1 cellular context compared by ENCODE assay signal in genomic region chr9:6676254-6676928, GRCh38.
TF ChIP-seq lines count a peak whose summit lies in the region.

No MANE protein-coding gene starts in this region.

TF ChIP-seq in GM12878, 131 proteins besides CTCF, POLR2A, EP300 and RAD21 (continued from another document and continues in another):
- TF ChIP-seq USF1 (IDR thresholded peaks at IDR 0.05; ENCODE audit: borderline replicate concordance, extremely low read length, insufficient read depth, low read depth, low read length) (no peak), CEBPB (IDR thresholded peaks at IDR 0.05; ENCODE audit: borderline replicate concordance in 1 of 2, low read depth in 2 of 2, low read length in 2 of 2) (no peak), STAT3 (IDR thresholded peaks at IDR 0.05; ENCODE audit: low read depth, low read length) (no peak), MTA2 (IDR thresholded peaks at IDR 0.05; ENCODE audit: low read depth) (peak; percentile 91), ZNF622 (IDR thresholded peaks at IDR 0.05) (no peak), SMARCA5 (IDR thresholded peaks at IDR 0.05) (peak; percentile 95), RB1 (IDR thresholded peaks at IDR 0.05; ENCODE audit: borderline replicate concordance) (no peak), FOXK2 (IDR thresholded peaks at IDR 0.05) (no peak), NBN (IDR thresholded peaks at IDR 0.05) (peak; percentile 59; the same call in 1 of the 2 replicates), HSF1 (IDR thresholded peaks at IDR 0.05; ENCODE audit: low read depth, low read length) (no peak), E2F4 (IDR thresholded peaks at IDR 0.05; ENCODE audit: low read depth, low read length) (no peak), PAX5 (IDR thresholded peaks at IDR 0.05; ENCODE audit: borderline replicate concordance, low read depth, low read length) (no peak), IRF3 (IDR thresholded peaks at IDR 0.05) (no peak), IKZF2 (IDR thresholded peaks at IDR 0.05) (peak; percentile 76 to 82; a peak in 3 of 4 replicates), RAD51 (IDR thresholded peaks at IDR 0.05) (no peak; the same call in 1 of the 2 replicates), SKIL (IDR thresholded peaks at IDR 0.05; ENCODE audit: low read depth, poor library complexity, severe bottlenecking) (no peak), ATF2 (IDR thresholded peaks at IDR 0.05; ENCODE audit: low read length) (no peak), ZNF274 (IDR thresholded peaks at IDR 0.05; ENCODE audit: insufficient read depth, insufficient read length) (no peak), NRF1 (conservative IDR thresholded peaks at IDR 0.05; ENCODE audit: low read depth, low read length) (no peak), ZZZ3 (IDR thresholded peaks at IDR 0.05; ENCODE audit: control insufficient read depth, insufficient read length, low read depth) (no peak), BHLHE40 (IDR thresholded peaks at IDR 0.05; ENCODE audit: borderline replicate concordance in 1 of 2, low read depth in 2 of 2, low read length in 1 of 2) (peak; percentile 28 to 29; a peak in 1 of 4 replicates), FOS (IDR thresholded peaks at IDR 0.05; ENCODE audit: borderline replicate concordance, extremely low read depth, insufficient read length) (no peak), MYC (IDR thresholded peaks at IDR 0.05; ENCODE audit: insufficient read depth, insufficient read length, insufficient replicate concordance, low read length, severe bottlenecking) (no peak), RBBP5 (conservative IDR thresholded peaks at IDR 0.05) (no peak), SREBF2 (IDR thresholded peaks at IDR 0.05; ENCODE audit: low read length) (no peak), TCF12 (IDR thresholded peaks at IDR 0.05; ENCODE audit: low read depth, low read length) (no peak), RELB (IDR thresholded peaks at IDR 0.05; ENCODE audit: low read depth) (peak; percentile 74), ZSCAN29 (IDR thresholded peaks at IDR 0.05) (no peak), CUX1 (IDR thresholded peaks at IDR 0.05; ENCODE audit: insufficient replicate concordance, low read depth, low read length) (no peak), SRF (IDR thresholded peaks at IDR 0.05; ENCODE audit: low read depth in 2 of 2, low read length in 2 of 2) (no peak), KDM1A (IDR thresholded peaks at IDR 0.05; ENCODE audit: borderline replicate concordance) (no peak), CHD2 (IDR thresholded peaks at IDR 0.05; ENCODE audit: borderline replicate concordance, low read depth, low read length) (no peak), EZH2 (IDR thresholded peaks at IDR 0.05; ENCODE audit: borderline replicate concordance, control insufficient read depth, low read depth, low read length) (no peak), JUNB (IDR thresholded peaks at IDR 0.05) (no peak), HDAC6 (IDR thresholded peaks at IDR 0.05; ENCODE audit: unreplicated experiment) (no peak), HCFC1 (IDR thresholded peaks at IDR 0.05; ENCODE audit: low read length) (no peak), PBX3 (IDR thresholded peaks at IDR 0.05; ENCODE audit: insufficient replicate concordance, low read depth, low read length) (no peak), MYB (IDR thresholded peaks at IDR 0.05; ENCODE audit: borderline replicate concordance, low read depth, low read length) (no peak), RUNX3 (IDR thresholded peaks at IDR 0.05; ENCODE audit: low read length) (no peak), CHD4 (IDR thresholded peaks at IDR 0.05) (no peak), IKZF1 (conservative IDR thresholded peaks at IDR 0.05) (peak; percentile 88), BMI1 (IDR thresholded peaks at IDR 0.05; ENCODE audit: borderline replicate concordance) (no peak; the same call in 1 of the 2 replicates), EGR1 (IDR thresholded peaks at IDR 0.05; ENCODE audit: borderline replicate concordance in 1 of 2, low read depth in 2 of 2, low read length in 2 of 2) (no peak), TCF3 (IDR thresholded peaks at IDR 0.05; ENCODE audit: borderline replicate concordance, insufficient read depth, low read depth, low read length) (no peak), GABPA (IDR thresholded peaks at IDR 0.05; ENCODE audit: low read depth) (no peak), POU2F2 (IDR thresholded peaks at IDR 0.05; ENCODE audit: borderline replicate concordance, low read depth, low read length) (no peak), DPF2 (IDR thresholded peaks at IDR 0.05) (peak; percentile 75), CBFB (IDR thresholded peaks at IDR 0.05; ENCODE audit: low read depth) (no peak)
